In genomic region chr13:93325303-93326297, GRCh38 we compare ENCODE assay signal across 29 cellular contexts.
"Had no signal": no experiment of that assay in that cellular context is flagged by ENCODE, and none has a peak within 500 bp of the region (broad histone marks: within the 10 kb centered on the region; RNA-seq: fewer than 3 reads in every experiment).

No MANE protein-coding gene starts in this region.

- ATAC-seq: activated CD4-positive, CD25-positive, alpha-beta regulatory T cell treated with anti-CD3 and anti-CD28 coated beads, Interleukin-2, amount 50 U/mL, for 24 hours; gastrocnemius medialis; naive thymus-derived CD4-positive, alpha-beta T cell had no signal

- H3K27ac ChIP-seq: colonic mucosa, dorsolateral prefrontal cortex, gastrocnemius medialis, parathyroid adenoma, right atrium auricular region, testis, uterus, VCaP had no signal

- H3K27me3 Mint-ChIP-seq: activated naive CD8-positive, alpha-beta T cell had no signal

- H3K4me1 ChIP-seq: colonic mucosa, gastrocnemius medialis, parathyroid adenoma, right atrium auricular region, uterus had no signal

- H3K4me1 Mint-ChIP-seq: naive thymus-derived CD4-positive, alpha-beta T cell; neural crest cell had no signal

- H3K4me3 Mint-ChIP-seq: activated naive CD8-positive, alpha-beta T cell; naive thymus-derived CD4-positive, alpha-beta T cell; neural crest cell had no signal

- H3K27ac Mint-ChIP-seq: activated naive CD8-positive, alpha-beta T cell; naive thymus-derived CD4-positive, alpha-beta T cell had no signal

- H3K36me3 Mint-ChIP-seq: activated naive CD8-positive, alpha-beta T cell; naive thymus-derived CD4-positive, alpha-beta T cell had no signal

- H3K9me3 ChIP-seq: colonic mucosa, gastrocnemius medialis, right atrium auricular region, testis, uterus had no signal

- H3K4me3 ChIP-seq: colonic mucosa, dorsolateral prefrontal cortex, gastrocnemius medialis, right atrium auricular region, smooth muscle cell, testis, uterus had no signal

- DNase-seq: activated CD4-positive, alpha-beta T cell treated with anti-CD3 and anti-CD28 coated beads for 48 hours; activated CD4-positive, alpha-beta T cell treated with anti-CD3 and anti-CD28 coated beads, Interleukin-2, amount 50 U/mL, for 48 hours; activated CD8-positive, alpha-beta memory T cell treated with anti-CD3 and anti-CD28 coated beads for 24 hours; activated effector memory CD4-positive, alpha-beta T cell treated with Interleukin-2 at 50 U/mL for 16 hours; activated naive CD4-positive, alpha-beta T cell treated with Interleukin-2 at 50 U/mL for 16 hours; anterior cingulate cortex; colonic mucosa; dorsolateral prefrontal cortex; effector memory CD4-positive, alpha-beta T cell; gastrocnemius medialis; glutamatergic neuron; islet precursor cell; mammary epithelial cell; midbrain; naive thymus-derived CD4-positive, alpha-beta T cell; occipital lobe; stimulated activated CD4-positive, alpha-beta T cell treated with anti-CD3 and anti-CD28 coated beads, Interleukin-1b, Interleukin-23, amount 100 ng/mL, for 48 hours; stimulated activated naive CD4-positive, alpha-beta T cell treated with Interleukin-2 at 50 U/mL for 16 hours; T-helper 9 cell; testis; trophoblast cell; uterus had no signal

- H3K36me3 ChIP-seq: colonic mucosa, gastrocnemius medialis, right atrium auricular region, uterus had no signal

- H3K27me3 ChIP-seq: colonic mucosa, dorsolateral prefrontal cortex, gastrocnemius medialis, right atrium auricular region, testis, uterus had no signal
